Comparison of ENCODE assay signal across 1 cellular context in genomic region chr10:12509794-12510100, GRCh38.
TF ChIP-seq lines count a peak whose summit lies in the region.

No MANE protein-coding gene starts in this region.

TF ChIP-seq in HepG2, 621 proteins besides CTCF, POLR2A, EP300 and RAD21 (continued from another document):
- TF ChIP-seq ZNF691 (CRISPR knock-in tag; IDR thresholded peaks at IDR 0.05; ENCODE audit: borderline replicate concordance, low read depth) (no peak), ZNF775 (CRISPR knock-in tag; IDR thresholded peaks at IDR 0.05; ENCODE audit: borderline replicate concordance) (no peak), CENPX (CRISPR knock-in tag; IDR thresholded peaks at IDR 0.05) (no peak), TEF (CRISPR knock-in tag; IDR thresholded peaks at IDR 0.05) (no peak), ZBTB20 (CRISPR knock-in tag; IDR thresholded peaks at IDR 0.05; ENCODE audit: borderline replicate concordance, low read depth) (no peak), NFIB (CRISPR knock-in tag; IDR thresholded peaks at IDR 0.05; ENCODE audit: borderline replicate concordance) (no peak), ZNF331 (CRISPR knock-in tag; IDR thresholded peaks at IDR 0.05) (no peak), RFX5 (IDR thresholded peaks at IDR 0.05; ENCODE audit: low read depth, low read length) (no peak), GATAD1 (CRISPR knock-in tag; IDR thresholded peaks at IDR 0.05) (no peak), SMC3 (IDR thresholded peaks at IDR 0.05; ENCODE audit: low read length) (no peak), ZNF597 (CRISPR knock-in tag; IDR thresholded peaks at IDR 0.05) (no peak)
TF ChIP-seq in HepG2: peak in this region for 0.
